ENCODE assay signal across 19 cellular contexts in genomic region chr5:102815084-102815483, GRCh38. TPM values are rescaled to one million over a fixed set of nuclear protein-coding genes. Genes with fewer than 3 reads are reported as not detected.
A peak's percentile ranks its signal among the peaks of the same experiment; 100 is the strongest.
DNase-seq lines count a peak whose midpoint lies in the region; ATAC-seq, FAIRE-seq and TF ChIP-seq lines count a peak whose summit lies in the region.
"Had no signal": no experiment of that assay in that cellular context is flagged by ENCODE, and none has a peak within 500 bp of the region (broad histone marks: within the 10 kb centered on the region; RNA-seq: fewer than 3 reads in every experiment).

No MANE protein-coding gene starts in this region.

- H3K4me2 ChIP-seq in GM12878 (ENCODE audit: control insufficient read depth, insufficient read depth), result 0 out of 2 replicates have a peak overlapping the region, but pooled peaks have one; percentile 26
- peak overlapping the region; percentile 16 for H3K4me2 ChIP-seq in parathyroid adenoma (ENCODE audit: low read length)
- H3K4me2 ChIP-seq: KMS-11 had no signal

- CTCF ChIA-PET in GM12878 (lab: Yijun Ruan, JAX), result interaction anchor here (0.6 kb wide), 1 partner anchor 381 kb away, joined by 3 read pairs; no protein-coding TSS in a partner anchor

- intact Hi-C loops in Right ventricle myocardium superior (cut with DNase I), result no loop called here
- intact Hi-C loops in left ventricle myocardium superior (cut with micrococcal nuclease), result no loop called here
- intact Hi-C loops in GM12878 (cut with micrococcal nuclease; ENCODE audit: unreplicated experiment), result no loop called here
- intact Hi-C loops in posterior vena cava (cut with DNase I), result no loop called here

- no peak for TF ChIP-seq CTCF in GM12878 (IDR thresholded peaks at IDR 0.05 in 2 of 3, conservative IDR thresholded peaks at IDR 0.05 in 1 of 3; ENCODE audit: control insufficient read depth in 2 of 3, extremely low read depth in 1 of 3, insufficient read depth in 1 of 3, low read depth in 3 of 3, low read length in 3 of 3)
- TF ChIP-seq CTCF in parathyroid adenoma (IDR thresholded peaks at IDR 0.05), result no peak

- RAD21 ChIA-PET in GM12878 (lab: Charles Lee; ENCODE audit: unreplicated experiment), result no interaction called here

- H3K79me2 ChIP-seq in GM12878 (ENCODE audit: control insufficient read depth, insufficient read depth, low read length), result no peaks in the 10 kb centered on the region; the same call in 1 of the 2 replicates
- peaks cover 5% of the 10 kb centered on the region for H3K79me2 ChIP-seq in parathyroid adenoma

- SMC1A ChIA-PET in GM12878 (lab: Charles Lee; ENCODE audit: uncharacterized antibody, unreplicated experiment), result interaction anchor here (0.9 to 1.6 kb wide), 4 partner anchors 8 to 39 kb away, joined by 3 to 5 read pairs (median 3); no protein-coding TSS in a partner anchor

- no peak for TF ChIP-seq POLR2A in GM12892 (IDR thresholded peaks at IDR 0.05; ENCODE audit: low read depth, low read length)
- TF ChIP-seq POLR2A in GM12878 (IDR thresholded peaks at IDR 0.05; ENCODE audit: low read depth, low read length), result no peak

- no peaks in the 10 kb centered on the region for H3K9me3 ChIP-seq in GM12878 (replicated peaks; ENCODE audit: control insufficient read depth, insufficient read depth, low read length)
- no peaks in the 10 kb centered on the region for H3K9me3 ChIP-seq in parathyroid adenoma (ENCODE audit: control insufficient read depth, low read length)

- DNase-seq in Right ventricle myocardium superior (no peak), left ventricle myocardium superior (no peak), GM12892 (ENCODE audit: insufficient read length) (no peak), GM12878 (ENCODE audit: low read depth, low spot score) (no peak), posterior vena cava (ENCODE audit: low spot score) (no peak)
- DNase-seq in stimulated activated CD4-positive, alpha-beta T cell treated with anti-CD3 and anti-CD28 coated beads, Interleukin-4, amount 100 ng/mL, for 24 hours, result no peak
- DNase-seq: ACHN, GDM1, GOT3, NCI-H1048, NCI-H1436, NCI-H2029, NCI-H526, T-cell had no signal

- in situ Hi-C loops in GM12878 (cut with MboI), result no loop called here

- H3K27me3 ChIP-seq in GM12878 (replicated peaks in 1 of 2; ENCODE audit: control insufficient read depth in 2 of 2, insufficient read depth in 2 of 2, low read length in 1 of 2) (no peaks in the 10 kb centered on the region), parathyroid adenoma (ENCODE audit: control insufficient read depth, insufficient read depth, low read length) (no peaks in the 10 kb centered on the region)

- no peak overlapping the region for H3K4me3 ChIP-seq in GM12878
- H3K4me3 ChIP-seq in parathyroid adenoma (ENCODE audit: low read depth, low read length), result peak overlapping the region; percentile 2

- no TSS peak for BruUV-seq in GM12878 (replicated peaks; lab: Mats Ljungman, UMichigan)

- H3K9ac ChIP-seq in GM12878 (ENCODE audit: control insufficient read depth, insufficient read depth, low read length) (no peak overlapping the region), parathyroid adenoma (no peak overlapping the region)
- H3K9ac ChIP-seq: KMS-11 had no signal

- no peak for TF ChIP-seq EP300 in GM12878 (IDR thresholded peaks at IDR 0.05; ENCODE audit: borderline replicate concordance in 1 of 2, control insufficient read depth in 1 of 2, low read depth in 2 of 2, low read length in 2 of 2)

- no peak overlapping the region for H3K27ac ChIP-seq in GM12878 (ENCODE audit: control insufficient read depth, insufficient read depth)
- H3K27ac ChIP-seq in parathyroid adenoma, result no peak overlapping the region
- H3K27ac ChIP-seq: KMS-11 had no signal

- ATAC-seq in Right ventricle myocardium superior (ENCODE audit: poor library complexity) (peak; percentile 8), left ventricle myocardium superior (no peak), GM12878 (peak; percentile 15; the same call in 2 of the 3 replicates), HG02973 (IDR thresholded peaks at IDR 0.05; ENCODE audit: unreplicated experiment) (no peak)
- ATAC-seq: Panc1, Right ventricle myocardium inferior, T-cell had no signal

- H3K36me3 ChIP-seq in GM12878 (ENCODE audit: control insufficient read depth in 2 of 2, insufficient read depth in 2 of 2, low read length in 1 of 2) (no peaks in the 10 kb centered on the region), parathyroid adenoma (ENCODE audit: control insufficient read depth, insufficient read depth, low read length) (no peaks in the 10 kb centered on the region)

- no peak for TF ChIP-seq RAD21 in GM12878 (IDR thresholded peaks at IDR 0.05; ENCODE audit: insufficient read depth, low read depth, low read length)

- H3K4me1 ChIP-seq in GM12878 (ENCODE audit: control insufficient read depth, insufficient read depth, low read length) (peaks cover 6% of the 10 kb centered on the region; the same call in 1 of the 2 replicates), parathyroid adenoma (peaks cover 14% of the 10 kb centered on the region)

- 43% methylated on average over 4 of the region's 4 CpGs for WGBS in GM12878 (ENCODE audit: insufficient coverage, insufficient replicate concordance, low lambda C conversion rate, missing lambda C conversion rate)

- FAIRE-seq in GM12892 (lab: Jason Lieb, UNC) (peak; percentile 71), GM12878 (lab: Jason Lieb, UNC) (no peak)

- POLR2A ChIA-PET in GM12878 (lab: Charles Lee), result interaction anchor here (0.8 to 1.5 kb wide), 2 partner anchors 18 to 51 kb away, joined by 3 read pairs; no protein-coding TSS in a partner anchor

- H2AFZ ChIP-seq in GM12878 (ENCODE audit: control insufficient read depth, low read depth, low read length), result no peak overlapping the region
- no peak overlapping the region for H2AFZ ChIP-seq in parathyroid adenoma

- no peaks in the 10 kb centered on the region for H4K20me1 ChIP-seq in GM12878 (ENCODE audit: control insufficient read depth, insufficient read depth)

TF ChIP-seq in GM12878, 131 proteins besides CTCF, POLR2A, EP300 and RAD21:
- TF ChIP-seq SPI1 (IDR thresholded peaks at IDR 0.05; ENCODE audit: borderline replicate concordance, insufficient read depth, low read depth, low read length), result peak; percentile 74
- TF ChIP-seq IKZF2 (IDR thresholded peaks at IDR 0.05), result peak; percentile 38 to 73; a peak in 3 of 4 replicates
- TF ChIP-seq IKZF1 (conservative IDR thresholded peaks at IDR 0.05), result 0 out of 2 replicates have a peak, but pooled peaks have one; percentile 27
- TF ChIP-seq STAT3 (IDR thresholded peaks at IDR 0.05; ENCODE audit: low read depth, low read length), result no peak

RNA-seq across cellular contexts. Expression of gene PAM, which starts 60.0 kb away (rescaled TPM):
- total RNA-seq in Right ventricle myocardium superior (859 TPM), left ventricle myocardium superior (1,055 TPM), GM12878 (2014; rRNA removed) (15.0 and 15.5 TPM in 2 replicates), GM12878 (2014; rRNA removed; fragmentation: Illumina TruSeq; extraction: Trizol) (15.9 and 18.0 TPM in 2 replicates), GM12878 (2021) (21.3 and 23.0 TPM in 2 replicates), posterior vena cava (100 to 1,000 TPM; 340 to 357 TPM)
- 39.0 TPM for polyA plus RNA-seq in GM12892 (2012; ENCODE audit: missing spikeins)
- total RNA-seq in GM12878 (2013; cell fraction: nucleolus; rRNA removed), result 281 and 287 TPM in 2 replicates
- polyA plus RNA-seq in GM12878 (2011; ENCODE audit: low read depth), result 24.4 TPM
- polyA plus RNA-seq in GM12878 (2011; rRNA removed) (72.5 and 103 TPM in 2 replicates), GM12878 (2014; fragmentation: Illumina TruSeq; extraction: Trizol) (15.8 and 22.1 TPM in 2 replicates), GM12878 (2014; fragmentation: Nextera tagmentation; extraction: Ambion mirVana) (1 to 10 TPM; 5.5 to 7.4 TPM), GM12878 (2014; rRNA removed) (12.6 and 14.4 TPM in 2 replicates), GM12878 (2016; fragmentation: Nextera tagmentation; extraction: Ambion mirVana) (10 to 100 TPM; 13.2 to 16.1 TPM)
- polyA plus RNA-seq in GM12878 (2011; cell fraction: cytosol; rRNA removed), result 23.6 and 31.0 TPM in 2 replicates
- polyA plus RNA-seq in GM12878 (2011; cell fraction: nucleus; rRNA removed), result 80.9 and 98.5 TPM in 2 replicates
- polyA plus RNA-seq in GM12878 (2012), result 25.9 and 36.5 TPM in 2 replicates
- polyA minus RNA-seq in GM12878 (2011; rRNA and poly(A)+ RNA removed), result 83.0 and 86.2 TPM in 2 replicates
- 16.5 and 23.9 TPM in 2 replicates for polyA minus RNA-seq in GM12878 (2011; cell fraction: cytosol; rRNA and poly(A)+ RNA removed)
- polyA minus RNA-seq in GM12878 (2011; cell fraction: nucleus; rRNA and poly(A)+ RNA removed), result 165 and 182 TPM in 2 replicates

Comparison
In these comparisons a context has a peak if more than half of its experiments do, and no peak if none do; other contexts are left out.
1. ATAC-seq: peak in Right ventricle myocardium superior (single experiment) and GM12878 (single experiment); none in left ventricle myocardium superior (single experiment) and HG02973 (single experiment).